ENCODE assay signal across 2 cellular contexts in the genomic region with DNA sequence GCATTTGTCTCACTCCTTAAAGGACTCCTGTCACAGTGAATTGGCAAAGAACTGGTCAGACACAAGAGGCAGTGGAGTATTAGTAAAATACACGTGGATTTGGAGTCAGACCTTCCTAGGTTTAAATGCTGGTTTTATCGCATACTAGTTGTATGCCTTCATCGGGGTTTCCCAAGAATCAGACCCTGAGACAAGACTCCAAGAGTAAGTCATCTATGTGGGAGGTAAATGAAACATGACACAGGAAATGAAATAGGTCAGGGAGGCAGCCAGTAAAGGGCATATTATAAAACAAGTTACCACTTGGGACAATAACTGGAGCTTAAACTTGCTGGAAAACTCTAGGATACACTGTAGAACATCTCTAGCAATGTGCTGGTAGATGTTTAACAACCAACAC. TPM values are rescaled to one million over a fixed set of nuclear protein-coding genes. Genes with fewer than 3 reads are reported as not detected.
"Had no signal": no experiment of that assay in that cellular context is flagged by ENCODE, and none has a peak within 500 bp of the region (broad histone marks: within the 10 kb centered on the region; RNA-seq: fewer than 3 reads in every experiment).

No MANE protein-coding gene starts in this region.

RNA-seq across cellular contexts. Expression of a gene that starts 59.8 kb away (rescaled TPM):
- total RNA-seq: HT-29, HT1080 had no signal
